ENCODE assay signal across 11 cellular contexts in the genomic region with DNA sequence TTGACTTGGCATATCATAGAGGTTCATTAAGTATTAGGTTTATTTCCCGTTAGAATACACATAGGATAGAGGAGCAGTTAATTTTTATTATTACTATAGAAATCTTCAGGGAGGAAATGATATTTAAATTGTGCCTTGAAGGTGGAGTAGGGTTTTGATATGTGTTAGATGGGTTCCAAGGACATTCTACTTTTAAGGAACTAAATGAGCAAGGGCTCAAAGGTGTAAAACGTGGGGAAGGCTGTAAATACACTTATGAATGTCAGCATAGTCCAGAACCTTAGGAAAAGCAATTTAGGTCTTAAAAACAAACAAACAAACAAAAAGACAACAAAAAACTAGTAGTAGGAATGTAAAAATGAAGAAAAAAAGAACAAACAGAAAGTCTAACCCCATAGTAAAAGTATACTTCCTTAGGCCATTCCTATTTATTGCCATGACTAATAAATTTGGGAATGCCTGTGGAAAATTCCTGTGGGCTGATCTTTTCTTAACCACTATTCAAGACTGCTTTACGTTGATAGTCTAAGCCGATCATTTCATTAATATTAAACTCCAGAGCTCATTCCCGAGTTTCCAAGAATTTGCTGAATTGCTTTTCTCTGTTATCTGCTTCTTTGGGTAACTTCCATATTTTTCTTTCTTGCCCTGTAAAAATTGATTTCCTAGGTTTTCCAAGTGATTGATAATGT.
DNase-seq lines count a peak whose midpoint lies in the region; ATAC-seq and TF ChIP-seq lines count a peak whose summit lies in the region.
"Had no signal": no experiment of that assay in that cellular context is flagged by ENCODE, and none has a peak within 500 bp of the region (broad histone marks: within the 10 kb centered on the region; RNA-seq: fewer than 3 reads in every experiment).

No MANE protein-coding gene starts in this region.

- H2AFZ ChIP-seq in ACC112 (ENCODE audit: low read length, unreplicated experiment), result peak overlapping the region; percentile 74

- H3K36me3 ChIP-seq in ACC112 (ENCODE audit: insufficient read depth, low read length), result no peaks in the 10 kb centered on the region

- no peak for TF ChIP-seq CTCF in choroid plexus epithelial cell (conservative IDR thresholded peaks at IDR 0.05; ENCODE audit: low read depth, low read length)
- TF ChIP-seq CTCF in mesothelial cell of epicardium (IDR thresholded peaks at IDR 0.05; ENCODE audit: unreplicated experiment), result no peak

- no peak for ATAC-seq in GM18498 (IDR thresholded peaks at IDR 0.05; ENCODE audit: unreplicated experiment)
- ATAC-seq in HG02678 (IDR thresholded peaks at IDR 0.05; ENCODE audit: unreplicated experiment), result no peak

- H3K4me1 ChIP-seq in ACC112 (ENCODE audit: control insufficient read depth, insufficient read depth, low read length, unreplicated experiment), result peaks cover 19% of the 10 kb centered on the region

- H3K4me3 Mint-ChIP-seq in mesothelial cell of epicardium, result no peak overlapping the region

- DNase-seq in LoVo (ENCODE audit: low spot score), result peak; percentile 75
- peak; percentile 67 for DNase-seq in choroid plexus epithelial cell (ENCODE audit: low read depth)
- DNase-seq in mesothelial cell of epicardium (ENCODE audit: low spot score in 2 of 2, unreplicated experiment in 2 of 2), result no peak
- DNase-seq in hippocampal formation (lab: John Stamatoyannopoulos, UW), result no peak
- DNase-seq in pons (ENCODE audit: low spot score), result no peak
- DNase-seq: anterior cingulate cortex; NCI-H69; stimulated activated CD4-positive, alpha-beta T cell treated with anti-CD3 and anti-CD28 coated beads, Interleukin-1b, Interleukin-23, amount 100 ng/mL, for 48 hours had no signal

- H3K79me2 ChIP-seq in ACC112 (ENCODE audit: control insufficient read depth, insufficient read depth, low read length, unreplicated experiment), result no peaks in the 10 kb centered on the region

- H3K27ac ChIP-seq in ACC112 (ENCODE audit: low read depth, low read length), result peak overlapping the region; percentile 71

- peaks cover 12% of the 10 kb centered on the region for H3K9me3 Mint-ChIP-seq in mesothelial cell of epicardium

- peaks cover 11% of the 10 kb centered on the region for H3K36me3 Mint-ChIP-seq in mesothelial cell of epicardium

- no peaks in the 10 kb centered on the region for H3K27me3 ChIP-seq in ACC112 (ENCODE audit: insufficient read depth, low read length)

- H3K4me1 Mint-ChIP-seq in mesothelial cell of epicardium, result peaks cover 20% of the 10 kb centered on the region

- H3K27me3 Mint-ChIP-seq in mesothelial cell of epicardium (ENCODE audit: low read depth), result no peaks in the 10 kb centered on the region

- peak overlapping the region; percentile 88 for H3K27ac Mint-ChIP-seq in mesothelial cell of epicardium

- H3K4me3 ChIP-seq in ACC112 (ENCODE audit: low read depth, low read length) (peak overlapping the region; percentile 64), choroid plexus epithelial cell (ENCODE audit: low read depth, low read length) (no peak overlapping the region)

Comparison
In these comparisons a context has a peak if more than half of its experiments do, and no peak if none do; other contexts are left out.
1. DNase-seq: peak in LoVo (single experiment) and choroid plexus epithelial cell (single experiment); none in mesothelial cell of epicardium (0 of 2), hippocampal formation (0 of 2) and pons (single experiment).